31 cellular contexts compared by ENCODE assay signal in genomic region chr3:54134713-54135112, GRCh38. TPM values are rescaled to one million over a fixed set of nuclear protein-coding genes. Genes with fewer than 3 reads are reported as not detected.
"Had no signal": no experiment of that assay in that cellular context is flagged by ENCODE, and none has a peak within 500 bp of the region (broad histone marks: within the 10 kb centered on the region; RNA-seq: fewer than 3 reads in every experiment).

No MANE protein-coding gene starts in this region.

- H3K4me1 Mint-ChIP-seq: activated CD4-positive, alpha-beta memory T cell treated with anti-CD3 and anti-CD28 coated beads, Interleukin-2, amount 10 ng/mL, durations not matched to agents 7 days and 5 days; activated CD4-positive, alpha-beta T cell treated with anti-CD3 and anti-CD28 coated beads, Interleukin-2, amount 10 ng/mL, durations not matched to agents 7 days and 5 days; activated naive CD4-positive, alpha-beta T cell treated with anti-CD3 and anti-CD28 coated beads, Interleukin-2, amount 10 ng/mL, durations not matched to agents 7 days and 5 days; activated naive CD8-positive, alpha-beta T cell treated with anti-CD3 and anti-CD28 coated beads, Interleukin-2, amount 10 ng/mL, durations not matched to agents 7 days and 5 days; central memory CD8-positive, alpha-beta T cell; endodermal cell had no signal

- H3K36me3 ChIP-seq: ascending aorta, breast epithelium, cardiac muscle cell, esophagus muscularis mucosa, gastroesophageal sphincter had no signal

- H3K27ac Mint-ChIP-seq: activated CD4-positive, alpha-beta memory T cell treated with anti-CD3 and anti-CD28 coated beads, Interleukin-2, amount 10 ng/mL, durations not matched to agents 7 days and 5 days; activated CD4-positive, alpha-beta T cell treated with anti-CD3 and anti-CD28 coated beads, Interleukin-2, amount 10 ng/mL, durations not matched to agents 7 days and 5 days; activated naive CD4-positive, alpha-beta T cell treated with anti-CD3 and anti-CD28 coated beads, Interleukin-2, amount 10 ng/mL, durations not matched to agents 7 days and 5 days; activated naive CD4-positive, alpha-beta T cell treated with anti-CD3 and anti-CD28 coated beads, Interleukin-2, amount 50 U/mL, for 72 hours; activated naive CD8-positive, alpha-beta T cell treated with anti-CD3 and anti-CD28 coated beads, Interleukin-2, amount 10 ng/mL, durations not matched to agents 7 days and 5 days; activated T-cell treated with anti-CD3 and anti-CD28 coated beads, Interleukin-2, amount 50 U/mL, for 24 hours; activated T-cell treated with anti-CD3 and anti-CD28 coated beads, Interleukin-2, amount 50 U/mL, for 72 hours; dendritic cell treated with granulocyte-macrophage colony-stimulating factor and Interleukin-4, amounts not matched to agents 40 ng/mL and 50 ng/mL, for 4 days; endodermal cell had no signal

- H3K27me3 Mint-ChIP-seq: activated CD4-positive, alpha-beta memory T cell treated with anti-CD3 and anti-CD28 coated beads, Interleukin-2, amount 10 ng/mL, durations not matched to agents 7 days and 5 days; activated CD4-positive, alpha-beta T cell treated with anti-CD3 and anti-CD28 coated beads, Interleukin-2, amount 10 ng/mL, durations not matched to agents 7 days and 5 days; activated naive CD4-positive, alpha-beta T cell treated with anti-CD3 and anti-CD28 coated beads, Interleukin-2, amount 10 ng/mL, durations not matched to agents 7 days and 5 days; activated naive CD8-positive, alpha-beta T cell treated with anti-CD3 and anti-CD28 coated beads, Interleukin-2, amount 10 ng/mL, durations not matched to agents 7 days and 5 days; central memory CD8-positive, alpha-beta T cell had no signal

- H3K27me3 ChIP-seq: ascending aorta, breast epithelium, cardiac muscle cell, dorsolateral prefrontal cortex, esophagus muscularis mucosa, gastroesophageal sphincter had no signal

- H3K9me3 ChIP-seq: ascending aorta, breast epithelium, esophagus muscularis mucosa, gastroesophageal sphincter had no signal

- H3K4me3 Mint-ChIP-seq: activated CD4-positive, alpha-beta memory T cell treated with anti-CD3 and anti-CD28 coated beads, Interleukin-2, amount 10 ng/mL, durations not matched to agents 7 days and 5 days; activated CD4-positive, alpha-beta T cell treated with anti-CD3 and anti-CD28 coated beads, Interleukin-2, amount 10 ng/mL, durations not matched to agents 7 days and 5 days; activated naive CD4-positive, alpha-beta T cell treated with anti-CD3 and anti-CD28 coated beads, Interleukin-2, amount 10 ng/mL, durations not matched to agents 7 days and 5 days; activated naive CD8-positive, alpha-beta T cell treated with anti-CD3 and anti-CD28 coated beads, Interleukin-2, amount 10 ng/mL, durations not matched to agents 7 days and 5 days; activated T-cell treated with anti-CD3 and anti-CD28 coated beads, Interleukin-2, amount 50 U/mL, for 24 hours; activated T-cell treated with anti-CD3 and anti-CD28 coated beads, Interleukin-2, amount 50 U/mL, for 72 hours; brain; central memory CD8-positive, alpha-beta T cell; dendritic cell treated with granulocyte-macrophage colony-stimulating factor and Interleukin-4, amounts not matched to agents 40 ng/mL and 50 ng/mL, for 4 days; endodermal cell had no signal

- H3K36me3 Mint-ChIP-seq: activated naive CD4-positive, alpha-beta T cell treated with anti-CD3 and anti-CD28 coated beads, Interleukin-2, amount 10 ng/mL, durations not matched to agents 7 days and 5 days; activated naive CD4-positive, alpha-beta T cell treated with anti-CD3 and anti-CD28 coated beads, Interleukin-2, amount 50 U/mL, for 72 hours; activated naive CD8-positive, alpha-beta T cell treated with anti-CD3 and anti-CD28 coated beads, Interleukin-2, amount 10 ng/mL, durations not matched to agents 7 days and 5 days; brain had no signal

- H3K4me3 ChIP-seq: ascending aorta, breast epithelium, cardiac muscle cell, coronary artery, dorsolateral prefrontal cortex, esophagus muscularis mucosa, gastroesophageal sphincter had no signal

- H3K27ac ChIP-seq: ascending aorta, breast epithelium, cardiac muscle cell, coronary artery, dorsolateral prefrontal cortex, esophagus muscularis mucosa, gastroesophageal sphincter had no signal

- H3K4me1 ChIP-seq: ascending aorta, breast epithelium, esophagus muscularis mucosa, gastroesophageal sphincter had no signal

- ATAC-seq: activated naive CD4-positive, alpha-beta T cell treated with anti-CD3 and anti-CD28 coated beads, Interleukin-2, amount 50 U/mL, for 72 hours; activated T-cell treated with anti-CD3 and anti-CD28 coated beads, Interleukin-2, amount 50 U/mL, for 72 hours; gastroesophageal sphincter had no signal

- H3K9me3 Mint-ChIP-seq: activated CD4-positive, alpha-beta memory T cell treated with anti-CD3 and anti-CD28 coated beads, Interleukin-2, amount 10 ng/mL, durations not matched to agents 7 days and 5 days; activated CD4-positive, alpha-beta T cell treated with anti-CD3 and anti-CD28 coated beads, Interleukin-2, amount 10 ng/mL, durations not matched to agents 7 days and 5 days; activated naive CD4-positive, alpha-beta T cell treated with anti-CD3 and anti-CD28 coated beads, Interleukin-2, amount 10 ng/mL, durations not matched to agents 7 days and 5 days; activated naive CD4-positive, alpha-beta T cell treated with anti-CD3 and anti-CD28 coated beads, Interleukin-2, amount 50 U/mL, for 72 hours; activated naive CD8-positive, alpha-beta T cell treated with anti-CD3 and anti-CD28 coated beads, Interleukin-2, amount 10 ng/mL, durations not matched to agents 7 days and 5 days; activated T-cell treated with anti-CD3 and anti-CD28 coated beads, Interleukin-2, amount 50 U/mL, for 24 hours; activated T-cell treated with anti-CD3 and anti-CD28 coated beads, Interleukin-2, amount 50 U/mL, for 72 hours; central memory CD8-positive, alpha-beta T cell; dendritic cell treated with granulocyte-macrophage colony-stimulating factor and Interleukin-4, amounts not matched to agents 40 ng/mL and 50 ng/mL, for 4 days; endodermal cell had no signal

- DNase-seq: activated CD4-positive, alpha-beta memory T cell treated with anti-CD3 and anti-CD28 coated beads, Interleukin-2, amount 10 ng/mL, durations not matched to agents 7 days and 5 days; activated CD4-positive, alpha-beta T cell treated with anti-CD3 and anti-CD28 coated beads for 1 hour; activated CD4-positive, alpha-beta T cell treated with anti-CD3 and anti-CD28 coated beads for 4 hours; activated CD4-positive, alpha-beta T cell treated with anti-CD3 and anti-CD28 coated beads, Interleukin-2, amount 10 ng/mL, durations not matched to agents 7 days and 5 days; activated CD4-positive, alpha-beta T cell treated with anti-CD3 and anti-CD28 coated beads, Interleukin-2, amount 50 U/mL, for 4 hours; activated CD8-positive, alpha-beta memory T cell treated with anti-CD3 and anti-CD28 coated beads, Interleukin-2, amount 50 U/mL, for 48 hours; activated gamma-delta T cell; activated naive CD4-positive, alpha-beta T cell; activated naive CD4-positive, alpha-beta T cell treated with anti-CD3 and anti-CD28 coated beads, Interleukin-2, amount 10 ng/mL, durations not matched to agents 7 days and 5 days; activated naive CD8-positive, alpha-beta T cell treated with anti-CD3 and anti-CD28 coated beads, Interleukin-2, amount 10 ng/mL, durations not matched to agents 7 days and 5 days; activated T-cell treated with anti-CD3 and anti-CD28 coated beads for 4 hours; activated T-cell treated with anti-CD3 and anti-CD28 coated beads, Interleukin-2, amount 50 U/mL, for 24 hours; activated T-cell treated with anti-CD3 and anti-CD28 coated beads, Interleukin-2, amount 50 U/mL, for 72 hours; dorsolateral prefrontal cortex; effector memory CD4-positive, alpha-beta T cell; endodermal cell; erythroblast; foreskin melanocyte; T-helper 2 cell had no signal

RNA-seq across cellular contexts. Expression of gene CACNA2D3, which starts 12.4 kb away (rescaled TPM):
- total RNA-seq: activated CD4-positive, alpha-beta memory T cell treated with anti-CD3 and anti-CD28 coated beads, Interleukin-2, amount 10 ng/mL, durations not matched to agents 7 days and 5 days; activated CD4-positive, alpha-beta T cell treated with anti-CD3 and anti-CD28 coated beads, Interleukin-2, amount 10 ng/mL, durations not matched to agents 7 days and 5 days; activated naive CD4-positive, alpha-beta T cell treated with anti-CD3 and anti-CD28 coated beads, Interleukin-2, amount 50 U/mL, for 72 hours; activated naive CD8-positive, alpha-beta T cell treated with anti-CD3 and anti-CD28 coated beads, Interleukin-2, amount 10 ng/mL, durations not matched to agents 7 days and 5 days; activated T-cell treated with anti-CD3 and anti-CD28 coated beads, Interleukin-2, amount 50 U/mL, for 72 hours; ascending aorta; glomerular endothelial cell; T-helper 1 cell treated with Interleukin-12 subunit alpha and Interleukin-12 subunit beta and Interleukin-4 antibody, amounts not matched to agents 30 ng/mL and 1 ng/mL, for 36 hours had no signal
